In the genomic region with DNA sequence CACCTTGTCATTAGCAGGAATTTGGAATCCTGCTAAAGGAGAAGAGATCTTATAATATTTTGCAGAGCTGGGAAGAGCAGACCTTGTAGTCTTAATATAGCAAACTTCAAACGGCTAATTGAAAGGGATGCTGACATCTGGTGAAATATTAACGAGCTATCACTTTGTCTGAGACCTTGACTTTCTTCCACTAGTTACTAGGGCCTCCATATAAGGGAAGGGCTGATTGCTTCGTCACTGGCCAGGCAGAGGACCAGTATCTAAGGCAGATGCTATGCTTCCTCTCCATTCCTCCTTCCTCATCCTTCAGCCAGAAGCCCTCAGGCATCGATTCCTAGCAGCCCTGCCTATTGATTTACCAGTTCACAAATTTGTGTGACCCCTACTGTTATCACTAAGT, we compare ENCODE assay signal across 1 cellular context.
TF ChIP-seq lines count a peak whose summit lies in the region.

No MANE protein-coding gene starts in this region.

TF ChIP-seq in HepG2, 621 proteins besides CTCF, POLR2A, EP300 and RAD21:
- 0 out of 2 replicates have a peak, but pooled peaks have one; percentile 46 for TF ChIP-seq SRF (IDR thresholded peaks at IDR 0.05; ENCODE audit: low read depth, low read length)
- no peak for TF ChIP-seq CCAR2 (optimal IDR thresholded peaks at IDR 0.05; ENCODE audit: low read depth, low read length)
TF ChIP-seq in HepG2: peak in this region for 1.
